ENCODE assay signal across 10 cellular contexts in genomic region chr3:42610978-42611377, GRCh38. TPM values are rescaled to one million over a fixed set of nuclear protein-coding genes. Genes with fewer than 3 reads are reported as not detected.
DNase-seq lines count a peak whose midpoint lies in the region; ATAC-seq, FAIRE-seq and TF ChIP-seq lines count a peak whose summit lies in the region.
"Had no signal": no experiment of that assay in that cellular context is flagged by ENCODE, and none has a peak within 500 bp of the region (broad histone marks: within the 10 kb centered on the region; RNA-seq: fewer than 3 reads in every experiment).

No MANE protein-coding gene starts in this region.

- peak overlapping the region; percentile 22 for H3K27ac Mint-ChIP-seq in CD8-positive, alpha-beta T cell
- peak overlapping the region; percentile 50 for H3K27ac Mint-ChIP-seq in nephron progenitor cell
- H3K27ac Mint-ChIP-seq: stimulated activated memory B cell treated with anti-CD40 and anti-IgM and Interleukin-4, amounts not matched to agents 10 μg/mL and 1 μg/mL and 100 μg/mL, for 72 hours had no signal

- H3K9me3 ChIP-seq in CD8-positive, alpha-beta T cell (ENCODE audit: low read length) = no peaks in the 10 kb centered on the region
- H3K9me3 ChIP-seq in OCI-LY1 (ENCODE audit: low read length) (no peaks in the 10 kb centered on the region), aorta (ENCODE audit: control insufficient read depth, low read length) (no peaks in the 10 kb centered on the region)
- H3K9me3 ChIP-seq: Peyer's patch had no signal

- H3K36me3 ChIP-seq in CD8-positive, alpha-beta T cell (ENCODE audit: insufficient read depth, low read length) = peaks cover 12% of the 10 kb centered on the region
- H3K36me3 ChIP-seq in OCI-LY1 (ENCODE audit: insufficient read depth, low read length) = peaks cover 29% of the 10 kb centered on the region
- no peaks in the 10 kb centered on the region for H3K36me3 ChIP-seq in aorta (ENCODE audit: control insufficient read depth in 1 of 2, insufficient read depth in 2 of 2, low read length in 1 of 2)

- WGBS in aorta, 2 donors = 89 to 94% methylated on average over 1 of the region's 1 CpG

- TF ChIP-seq CTCF in CD8-positive, alpha-beta T cell (IDR thresholded peaks at IDR 0.05) = no peak
- no peak for TF ChIP-seq CTCF in OCI-LY1 (IDR thresholded peaks at IDR 0.05; ENCODE audit: low read length)
- no peak for TF ChIP-seq CTCF in nephron progenitor cell (IDR thresholded peaks at IDR 0.05)

- H3K9ac ChIP-seq in OCI-LY1 (ENCODE audit: low read length) = peak overlapping the region; percentile 36; the same call in 1 of the 2 replicates

- no peaks in the 10 kb centered on the region for H3K9me3 Mint-ChIP-seq in CD8-positive, alpha-beta T cell
- H3K9me3 Mint-ChIP-seq in nephron progenitor cell = no peaks in the 10 kb centered on the region
- H3K9me3 Mint-ChIP-seq: stimulated activated memory B cell treated with anti-CD40 and anti-IgM and Interleukin-4, amounts not matched to agents 10 μg/mL and 1 μg/mL and 100 μg/mL, for 72 hours had no signal

- H4K20me1 ChIP-seq in OCI-LY1 (ENCODE audit: insufficient read depth, low read length) = no peaks in the 10 kb centered on the region

- peaks cover 97% of the 10 kb centered on the region for H3K79me2 ChIP-seq in OCI-LY1 (ENCODE audit: insufficient read depth, low read length)

- no peaks in the 10 kb centered on the region for H3K27me3 Mint-ChIP-seq in CD8-positive, alpha-beta T cell (ENCODE audit: low read depth)
- no peaks in the 10 kb centered on the region for H3K27me3 Mint-ChIP-seq in nephron progenitor cell (ENCODE audit: low read depth, poor library complexity)
- H3K27me3 Mint-ChIP-seq: stimulated activated memory B cell treated with anti-CD40 and anti-IgM and Interleukin-4, amounts not matched to agents 10 μg/mL and 1 μg/mL and 100 μg/mL, for 72 hours had no signal

- peaks cover 50% of the 10 kb centered on the region for H3K36me3 Mint-ChIP-seq in CD8-positive, alpha-beta T cell
- H3K36me3 Mint-ChIP-seq in nephron progenitor cell (ENCODE audit: low read depth) = peaks cover 68% of the 10 kb centered on the region

- no peak overlapping the region for H3K4me3 ChIP-seq in CD8-positive, alpha-beta T cell (ENCODE audit: low read depth, low read length)
- H3K4me3 ChIP-seq in OCI-LY1 (ENCODE audit: low read depth, low read length, poor library complexity, severe bottlenecking) (no peak overlapping the region), aorta (ENCODE audit: low read length in 2 of 2) (no peak overlapping the region)
- H3K4me3 ChIP-seq: Peyer's patch had no signal

- no peaks in the 10 kb centered on the region for H3K27me3 ChIP-seq in CD8-positive, alpha-beta T cell (ENCODE audit: insufficient read depth, low read length)
- H3K27me3 ChIP-seq in OCI-LY1 (ENCODE audit: insufficient read depth, low read length) (no peaks in the 10 kb centered on the region), aorta (ENCODE audit: control insufficient read depth in 1 of 2, insufficient read depth in 2 of 2, low read length in 1 of 2) (no peaks in the 10 kb centered on the region)
- H3K27me3 ChIP-seq: Peyer's patch had no signal

- no peaks in the 10 kb centered on the region for H3K9me2 ChIP-seq in OCI-LY1 (ENCODE audit: low read depth, low read length)

- CTCF ChIA-PET in CD8-positive, alpha-beta T cell (lab: Charles Lee) = no interaction called here

- DNase-seq in CD8-positive, alpha-beta T cell = no peak
- DNase-seq in dermis blood vessel endothelial cell (peak; percentile 81), nephron progenitor cell (no peak), GM12892 (ENCODE audit: insufficient read length) (no peak), aorta (no peak), NCI-H1105 treated with DMSO at 0.1 percent for 48 hours (lab: John Stamatoyannopoulos, UW) (no peak)
- DNase-seq: Peyer's patch; stimulated activated CD4-positive, alpha-beta T cell treated with anti-CD3 and anti-CD28 coated beads, Interleukin-1b, Interleukin-23, amount 100 ng/mL, for 48 hours had no signal

- no peak for TF ChIP-seq POLR2A in GM12892 (IDR thresholded peaks at IDR 0.05; ENCODE audit: low read depth, low read length)

- no peaks in the 10 kb centered on the region for H3F3A ChIP-seq in OCI-LY1 (ENCODE audit: insufficient read depth, low read length)

- POLR2A ChIA-PET in CD8-positive, alpha-beta T cell (lab: Charles Lee) = interaction anchor here (1.0 kb wide), 3 partner anchors 9 to 21 kb away, joined by 3 read pairs; partner anchors contain the start of gene SS18L2

- ATAC-seq in CD8-positive, alpha-beta T cell = peak; percentile 38
- ATAC-seq in aorta (ENCODE audit: low FRiP score) = no peak
- ATAC-seq: stimulated activated memory B cell treated with anti-CD40 and anti-IgM and Interleukin-4, amounts not matched to agents 10 μg/mL and 1 μg/mL and 100 μg/mL, for 72 hours had no signal

- no peak overlapping the region for H2AFZ ChIP-seq in OCI-LY1 (ENCODE audit: low read length)

- peak overlapping the region; percentile 11 for H3K4me3 Mint-ChIP-seq in CD8-positive, alpha-beta T cell
- H3K4me3 Mint-ChIP-seq in nephron progenitor cell = no peak overlapping the region
- H3K4me3 Mint-ChIP-seq: stimulated activated memory B cell treated with anti-CD40 and anti-IgM and Interleukin-4, amounts not matched to agents 10 μg/mL and 1 μg/mL and 100 μg/mL, for 72 hours had no signal

- peaks cover 31% of the 10 kb centered on the region for H3K4me1 ChIP-seq in CD8-positive, alpha-beta T cell (ENCODE audit: insufficient read depth, low read length)
- H3K4me1 ChIP-seq in OCI-LY1 (ENCODE audit: insufficient read depth, low read length, severe bottlenecking) (peaks cover 49% of the 10 kb centered on the region), aorta (ENCODE audit: control insufficient read depth in 1 of 2, insufficient read depth in 2 of 2, low read length in 2 of 2) (peaks cover 0 to under 1% of the 10 kb centered on the region in 2 donors)

- H3K27ac ChIP-seq in CD8-positive, alpha-beta T cell (ENCODE audit: low read depth, low read length) = no peak overlapping the region
- H3K27ac ChIP-seq in OCI-LY1 (ENCODE audit: low read depth, low read length, poor library complexity, severe bottlenecking) = peak overlapping the region; percentile 78
- H3K27ac ChIP-seq in aorta (ENCODE audit: low read depth in 1 of 2, low read length in 2 of 2) = no peak overlapping the region

- peak overlapping the region; percentile 61 for H3K4me2 ChIP-seq in OCI-LY1 (ENCODE audit: low read length)

- intact Hi-C loops in CD8-positive, alpha-beta T cell (cut with DNase I, micrococcal nuclease) = loop anchor here in 1 of 2 experiments (5.0 kb wide), 1 partner anchor 39 kb away; no protein-coding TSS in a partner anchor
- intact Hi-C loops in aorta (cut with DNase I) = no loop called here

- no peak for FAIRE-seq in GM12892 (lab: Jason Lieb, UNC)

- H3K4me1 Mint-ChIP-seq in CD8-positive, alpha-beta T cell (ENCODE audit: low read depth) = peaks cover 72% of the 10 kb centered on the region
- no peaks in the 10 kb centered on the region for H3K4me1 Mint-ChIP-seq in nephron progenitor cell

RNA-seq across cellular contexts. Expression of gene NKTR, which starts 10.5 kb away (rescaled TPM):
- 100 to 1,000 TPM; 190 to 204 TPM for total RNA-seq in CD8-positive, alpha-beta T cell
- 61.7 and 133 TPM in 2 replicates for total RNA-seq in dermis blood vessel endothelial cell
- polyA plus RNA-seq in GM12892 (2012; ENCODE audit: missing spikeins) = 62.4 TPM
- total RNA-seq in aorta = 100 to 1,000 TPM in 1 of 2 donors, 10 to 100 TPM in 1; 98.5 to 163 TPM
- polyA plus RNA-seq in aorta = 10 to 100 TPM in 1 of 2 donors, 1 to 10 TPM in 1; 6.1 to 57.7 TPM

RNA-seq across cellular contexts. Expression of gene SS18L2, which starts 20.3 kb away (rescaled TPM):
- total RNA-seq in CD8-positive, alpha-beta T cell = 10 to 100 TPM; 55.5 to 59.8 TPM
- total RNA-seq in dermis blood vessel endothelial cell (23.4 and 46.5 TPM in 2 replicates), aorta (10 to 100 TPM; 17.5 to 18.5 TPM)
- 85.7 TPM for polyA plus RNA-seq in GM12892 (2012; ENCODE audit: missing spikeins)
- 10 to 100 TPM; 21.4 to 47.8 TPM for polyA plus RNA-seq in aorta

RNA-seq across cellular contexts. Expression of gene SEC22C, which starts 29.2 kb away (rescaled TPM):
- 10 to 100 TPM; 71.3 to 75.2 TPM for total RNA-seq in CD8-positive, alpha-beta T cell
- total RNA-seq in dermis blood vessel endothelial cell (104 and 114 TPM in 2 replicates), aorta (10 to 100 TPM; 43.6 to 46.6 TPM)
- 24.6 TPM for polyA plus RNA-seq in GM12892 (2012; ENCODE audit: missing spikeins)
- polyA plus RNA-seq in aorta = 10 to 100 TPM; 54.5 to 58.6 TPM

RNA-seq across cellular contexts. Expression of gene ZBTB47, which starts 42.5 kb away (rescaled TPM):
- total RNA-seq in CD8-positive, alpha-beta T cell = under 1 TPM; 0.24 to 0.33 TPM
- 13.9 and 19.6 TPM in 2 replicates for total RNA-seq in dermis blood vessel endothelial cell
- 0.11 TPM for polyA plus RNA-seq in GM12892 (2012; ENCODE audit: missing spikeins)
- 10 to 100 TPM; 72.4 to 82.0 TPM for total RNA-seq in aorta
- polyA plus RNA-seq in aorta = 10 to 100 TPM; 42.3 to 77.1 TPM
